19 cellular contexts compared by ENCODE assay signal in the genomic region with DNA sequence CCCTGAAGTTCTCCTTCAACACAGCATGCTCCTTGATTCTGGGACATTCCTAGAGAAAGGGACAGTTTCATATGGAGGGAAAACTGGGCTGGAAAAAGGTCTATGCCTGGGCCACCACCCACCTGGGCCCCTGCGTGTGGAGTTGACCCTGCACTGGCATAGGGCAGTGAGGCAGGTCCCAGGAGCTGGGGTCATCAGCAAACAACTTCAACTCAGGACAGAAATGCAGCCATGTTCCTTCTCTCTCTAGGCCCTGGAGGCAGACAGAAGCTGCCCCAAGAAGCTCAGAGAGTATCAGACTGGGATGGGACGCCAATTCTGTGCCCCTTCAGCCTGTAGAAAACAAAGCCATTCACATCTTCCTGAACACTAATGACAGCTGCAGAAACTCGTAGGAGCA. TPM values are rescaled to one million over a fixed set of nuclear protein-coding genes. Genes with fewer than 3 reads are reported as not detected.
DNase-seq lines count a peak whose midpoint lies in the region; FAIRE-seq and TF ChIP-seq lines count a peak whose summit lies in the region.
"Had no signal": no experiment of that assay in that cellular context is flagged by ENCODE, and none has a peak within 500 bp of the region (broad histone marks: within the 10 kb centered on the region; RNA-seq: fewer than 3 reads in every experiment).

No MANE protein-coding gene starts in this region.

- no peak overlapping the region for H3K27ac Mint-ChIP-seq in activated CD4-positive, alpha-beta memory T cell treated with anti-CD3 and anti-CD28 coated beads, Interleukin-2, amount 10 ng/mL, durations not matched to agents 7 days and 5 days
- no peak overlapping the region for H3K27ac Mint-ChIP-seq in activated CD4-positive, alpha-beta memory T cell treated with anti-CD3 and anti-CD28 coated beads for 36 hours
- H3K27ac Mint-ChIP-seq: CD14-positive monocyte; CD8-positive, alpha-beta T cell; HFFc6 had no signal

- DNase-seq in activated CD4-positive, alpha-beta memory T cell treated with anti-CD3 and anti-CD28 coated beads, Interleukin-2, amount 10 ng/mL, durations not matched to agents 7 days and 5 days, result peak; percentile 9
- no peak for DNase-seq in activated CD4-positive, alpha-beta memory T cell treated with anti-CD3 and anti-CD28 coated beads for 36 hours
- DNase-seq in D341Med (ENCODE audit: low spot score) (peak; percentile 11), kidney (peak; percentile 47), spleen (peak; percentile 34), NCI-H82 (lab: John Stamatoyannopoulos, UW) (no peak), putamen (ENCODE audit: low spot score) (no peak)
- DNase-seq: CD8-positive, alpha-beta T cell; COR-L47; DND-41; GDM1; HCEC 1CT; HFFc6 had no signal

- 75 to 82% (median 77%) methylated on average over 2 to 3 of the region's 3 CpGs for WGBS in spleen, 5 donors

- no peaks in the 10 kb centered on the region for H3K9me3 ChIP-seq in kidney (ENCODE audit: control insufficient read depth in 1 of 2, low read length in 2 of 2)
- no peaks in the 10 kb centered on the region for H3K9me3 ChIP-seq in spleen

- H3K36me3 ChIP-seq in kidney (ENCODE audit: control insufficient read depth in 1 of 2, insufficient read depth in 2 of 2, low read length in 2 of 2) (no peaks in the 10 kb centered on the region), spleen (no peaks in the 10 kb centered on the region)

- CTCF ChIA-PET in activated CD4-positive, alpha-beta memory T cell treated with anti-CD3 and anti-CD28 coated beads, Interleukin-2, amount 10 ng/mL, durations not matched to agents 7 days and 5 days (lab: Charles Lee), result no interaction called here
- CTCF ChIA-PET in activated CD4-positive, alpha-beta memory T cell treated with anti-CD3 and anti-CD28 coated beads for 36 hours (lab: Charles Lee), result no interaction called here

- H3K4me3 ChIP-seq in kidney (ENCODE audit: low read length in 2 of 2) (no peak overlapping the region), spleen (no peak overlapping the region)

- TF ChIP-seq POLR2A in spleen (IDR thresholded peaks at IDR 0.05), result no peak

- no peak overlapping the region for H3K4me3 Mint-ChIP-seq in activated CD4-positive, alpha-beta memory T cell treated with anti-CD3 and anti-CD28 coated beads, Interleukin-2, amount 10 ng/mL, durations not matched to agents 7 days and 5 days
- no peak overlapping the region for H3K4me3 Mint-ChIP-seq in activated CD4-positive, alpha-beta memory T cell treated with anti-CD3 and anti-CD28 coated beads for 36 hours
- H3K4me3 Mint-ChIP-seq: CD14-positive monocyte; CD8-positive, alpha-beta T cell; HFFc6 had no signal

- H3K27me3 Mint-ChIP-seq in activated CD4-positive, alpha-beta memory T cell treated with anti-CD3 and anti-CD28 coated beads, Interleukin-2, amount 10 ng/mL, durations not matched to agents 7 days and 5 days, result peaks cover 7% of the 10 kb centered on the region
- no peaks in the 10 kb centered on the region for H3K27me3 Mint-ChIP-seq in activated CD4-positive, alpha-beta memory T cell treated with anti-CD3 and anti-CD28 coated beads for 36 hours

- peaks cover 10% of the 10 kb centered on the region for H3K9me3 Mint-ChIP-seq in activated CD4-positive, alpha-beta memory T cell treated with anti-CD3 and anti-CD28 coated beads, Interleukin-2, amount 10 ng/mL, durations not matched to agents 7 days and 5 days
- peaks cover 6% of the 10 kb centered on the region for H3K9me3 Mint-ChIP-seq in activated CD4-positive, alpha-beta memory T cell treated with anti-CD3 and anti-CD28 coated beads for 36 hours
- H3K9me3 Mint-ChIP-seq: CD8-positive, alpha-beta T cell; HFFc6 had no signal

- no peaks in the 10 kb centered on the region for H3K36me3 Mint-ChIP-seq in activated CD4-positive, alpha-beta memory T cell treated with anti-CD3 and anti-CD28 coated beads, Interleukin-2, amount 10 ng/mL, durations not matched to agents 7 days and 5 days (ENCODE audit: low read depth)
- no peaks in the 10 kb centered on the region for H3K36me3 Mint-ChIP-seq in activated CD4-positive, alpha-beta memory T cell treated with anti-CD3 and anti-CD28 coated beads for 36 hours
- H3K36me3 Mint-ChIP-seq: CD14-positive monocyte; CD8-positive, alpha-beta T cell had no signal

- peaks cover 10% of the 10 kb centered on the region for H3K4me1 Mint-ChIP-seq in activated CD4-positive, alpha-beta memory T cell treated with anti-CD3 and anti-CD28 coated beads, Interleukin-2, amount 10 ng/mL, durations not matched to agents 7 days and 5 days
- H3K4me1 Mint-ChIP-seq in activated CD4-positive, alpha-beta memory T cell treated with anti-CD3 and anti-CD28 coated beads for 36 hours (ENCODE audit: low read depth), result peaks cover 15% of the 10 kb centered on the region

- no peak overlapping the region for H3K27ac ChIP-seq in kidney (ENCODE audit: low read depth in 2 of 2, low read length in 2 of 2)
- H3K27ac ChIP-seq in spleen, result no peak overlapping the region
- H3K27ac ChIP-seq: 22Rv1 had no signal

- intact Hi-C loops in activated CD4-positive, alpha-beta memory T cell treated with anti-CD3 and anti-CD28 coated beads for 36 hours (cut with micrococcal nuclease), result no loop called here
- intact Hi-C loops in kidney (cut with DNase I) (no loop called here), spleen (cut with DNase I; ENCODE audit: low total_unique reads) (no loop called here)

- POLR2A ChIA-PET in activated CD4-positive, alpha-beta memory T cell treated with anti-CD3 and anti-CD28 coated beads, Interleukin-2, amount 10 ng/mL, durations not matched to agents 7 days and 5 days (lab: Charles Lee), result interaction anchor here (1.5 kb wide), 1 partner anchor 8 kb away, joined by 3 read pairs; no protein-coding TSS in a partner anchor
- POLR2A ChIA-PET in activated CD4-positive, alpha-beta memory T cell treated with anti-CD3 and anti-CD28 coated beads for 36 hours (lab: Charles Lee), result no interaction called here

- peaks cover 0 to 5% (median 0%) of the 10 kb centered on the region in 7 donors for H3K27me3 ChIP-seq in spleen (replicated peaks in 1 of 7)

- H3K4me1 ChIP-seq in kidney (ENCODE audit: control insufficient read depth in 1 of 2, insufficient read depth in 1 of 2, low read depth in 1 of 2, low read length in 2 of 2), result no peaks in the 10 kb centered on the region
- no peaks in the 10 kb centered on the region for H3K4me1 ChIP-seq in spleen

- TF ChIP-seq CTCF in kidney (IDR thresholded peaks at IDR 0.05; ENCODE audit: borderline replicate concordance, extremely low read depth, insufficient read depth) (no peak), spleen (IDR thresholded peaks at IDR 0.05 in 8 of 11, conservative IDR thresholded peaks at IDR 0.05 in 3 of 11) (no peak)

- H3K9ac ChIP-seq in kidney (ENCODE audit: low read length in 2 of 2), result no peak overlapping the region

- FAIRE-seq in kidney (lab: Jason Lieb, UNC), result no peak
- FAIRE-seq: GM19239, H1, HepG2, HTR-8/SVneo had no signal

RNA-seq across cellular contexts. Expression of a gene that starts 34.9 kb away (rescaled TPM):
- total RNA-seq in activated CD4-positive, alpha-beta memory T cell treated with anti-CD3 and anti-CD28 coated beads, Interleukin-2, amount 10 ng/mL, durations not matched to agents 7 days and 5 days, result 1 to 10 TPM; 6.7 to 6.8 TPM
- 1 to 10 TPM; 7.2 to 7.4 TPM for total RNA-seq in activated CD4-positive, alpha-beta memory T cell treated with anti-CD3 and anti-CD28 coated beads for 36 hours
- total RNA-seq in kidney (32.5 TPM), spleen (10 to 100 TPM; 12.9 to 20.5 (median 15.7) TPM)
- polyA plus RNA-seq in kidney (ENCODE audit: insufficient read depth, low read depth, low replicate concordance) (8.9 TPM), spleen (1 to 10 TPM; 1.9 to 5.8 (median 2.4) TPM)
- total RNA-seq: HepG2 had no signal
- polyA plus RNA-seq: HepG2 had no signal

Comparison
In these comparisons a context has a peak if more than half of its experiments do, and no peak if none do; other contexts are left out.
1. DNase-seq: peak in activated CD4-positive, alpha-beta memory T cell treated with anti-CD3 and anti-CD28 coated beads, Interleukin-2, amount 10 ng/mL, durations not matched to agents 7 days and 5 days (single experiment), D341Med (single experiment), kidney (single experiment) and spleen (single experiment); none in activated CD4-positive, alpha-beta memory T cell treated with anti-CD3 and anti-CD28 coated beads for 36 hours (single experiment), NCI-H82 (single experiment) and putamen (single experiment).